Comparison of ENCODE assay signal across 18 cellular contexts in the genomic region with DNA sequence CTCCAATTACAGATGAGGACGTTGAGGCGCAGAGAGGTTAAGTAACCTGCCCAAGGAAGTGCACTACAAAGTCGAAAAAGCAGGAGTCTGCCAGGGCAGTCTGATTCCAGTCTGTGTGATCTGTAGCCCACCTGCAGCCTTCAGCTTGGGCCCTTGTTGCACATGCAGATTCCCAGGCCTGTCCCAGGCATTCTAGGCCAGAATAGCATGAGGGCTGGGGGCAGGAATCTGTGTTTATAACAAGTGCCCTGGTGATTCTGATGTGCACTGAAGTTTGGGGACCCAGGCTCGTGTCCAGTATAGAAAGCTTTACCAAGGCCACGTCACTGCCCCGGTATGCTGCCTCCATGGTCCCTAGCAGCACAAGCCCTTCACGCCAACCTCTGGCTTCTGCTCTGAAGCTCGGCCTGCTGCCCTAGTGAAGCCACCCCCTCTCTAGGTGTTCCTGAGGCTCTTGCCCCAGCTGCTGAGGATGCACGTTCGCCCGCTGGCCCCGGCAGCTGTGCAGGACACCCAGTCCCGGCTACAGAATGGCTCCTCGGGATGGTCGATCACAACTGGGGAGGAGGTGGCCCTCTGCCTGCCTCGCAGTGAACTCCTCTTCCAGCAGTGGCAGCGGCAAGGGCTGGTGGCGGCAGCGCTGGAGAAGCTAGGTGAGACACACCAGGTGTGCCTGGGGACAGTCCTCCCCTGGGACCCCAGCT. TPM values are rescaled to one million over a fixed set of nuclear protein-coding genes. Genes with fewer than 3 reads are reported as not detected.
"Had no signal": no experiment of that assay in that cellular context is flagged by ENCODE, and none has a peak within 500 bp of the region (broad histone marks: within the 10 kb centered on the region; RNA-seq: fewer than 3 reads in every experiment).

No MANE protein-coding gene starts in this region.

- DNase-seq: activated CD4-positive, alpha-beta T cell treated with anti-CD3 and anti-CD28 coated beads for 36 hours; activated naive CD4-positive, alpha-beta T cell treated with anti-CD3 and anti-CD28 coated beads, Interleukin-2, amount 50 U/mL, for 16 hours; caudate nucleus; effector memory CD8-positive, alpha-beta T cell; hippocampal formation; naive thymus-derived CD8-positive, alpha-beta T cell; nucleus accumbens; stimulated activated naive CD8-positive, alpha-beta T cell treated with anti-CD3 and anti-CD28 coated beads, Interleukin-15, Interleukin-2, amounts not matched to agents 100 U/mL and 50 U/mL, for 24 hours had no signal

- H3K27ac ChIP-seq: adrenal gland, right lobe of liver had no signal

- H3K4me3 ChIP-seq: adrenal gland, right lobe of liver had no signal

RNA-seq across cellular contexts. Expression of a gene that starts 4.6 kb away (rescaled TPM):
- total RNA-seq: activated CD4-positive, alpha-beta T cell treated with anti-CD3 and anti-CD28 coated beads for 36 hours; activated T-helper 17 cell treated with anti-CD3 and anti-CD28 coated beads, Interleukin-2, amount 50 U/mL, for 72 hours; adrenal gland; epithelial cell of proximal tubule; kidney epithelial cell; lower leg skin; mononuclear cell; naive thymus-derived CD8-positive, alpha-beta T cell; progenitor cell of endocrine pancreas; right lobe of liver; temporal lobe had no signal

RNA-seq across cellular contexts. Expression of a gene that starts 18.1 kb away (rescaled TPM):
- total RNA-seq: activated CD4-positive, alpha-beta T cell treated with anti-CD3 and anti-CD28 coated beads for 36 hours; activated T-helper 17 cell treated with anti-CD3 and anti-CD28 coated beads, Interleukin-2, amount 50 U/mL, for 72 hours; epithelial cell of proximal tubule; kidney epithelial cell; lower leg skin; mononuclear cell; naive thymus-derived CD8-positive, alpha-beta T cell; right lobe of liver; temporal lobe had no signal

RNA-seq across cellular contexts. Expression of a gene that starts 23.9 kb away (rescaled TPM):
- total RNA-seq: activated CD4-positive, alpha-beta T cell treated with anti-CD3 and anti-CD28 coated beads for 36 hours; activated T-helper 17 cell treated with anti-CD3 and anti-CD28 coated beads, Interleukin-2, amount 50 U/mL, for 72 hours; epithelial cell of proximal tubule; kidney epithelial cell; lower leg skin; mononuclear cell; naive thymus-derived CD8-positive, alpha-beta T cell; progenitor cell of endocrine pancreas; urinary bladder had no signal
